Comparison of ENCODE assay signal across 7 cellular contexts in genomic region chr1:40630488-40631223, GRCh38. TPM values are rescaled to one million over a fixed set of nuclear protein-coding genes. Genes with fewer than 3 reads are reported as not detected.
A peak's percentile ranks its signal among the peaks of the same experiment; 100 is the strongest.
DNase-seq lines count a peak whose midpoint lies in the region.

No MANE protein-coding gene starts in this region.

- DNase-seq in Daoy (ENCODE audit: low read depth) (peak; percentile 61), islet precursor cell (peak; percentile 81), globus pallidus (ENCODE audit: low spot score) (no peak), NCI-H128 (lab: John Stamatoyannopoulos, UW; ENCODE audit: unreplicated experiment) (no peak), MV-4-11 (lab: John Stamatoyannopoulos, UW) (no peak)
- peak; percentile 14 for DNase-seq in activated naive CD4-positive, alpha-beta T cell treated with Interleukin-2 at 50 U/mL for 16 hours

- H3K9me3 ChIP-seq in KOPT-K1 (ENCODE audit: insufficient read depth, low read length, poor library complexity, severe bottlenecking): peaks cover 3% of the 10 kb centered on the region

- H3K27ac ChIP-seq in KOPT-K1 (ENCODE audit: low read depth, low read length, poor library complexity, severe bottlenecking): peak overlapping the region; percentile 80

- H3K36me3 ChIP-seq in KOPT-K1 (ENCODE audit: insufficient read depth, low read length): no peaks in the 10 kb centered on the region

RNA-seq across cellular contexts. Expression of gene RIMS3, which starts 34.8 kb away (rescaled TPM):
- 0.74 and 0.97 TPM in 2 replicates for total RNA-seq in Daoy (2014; rRNA removed; shearing (Covaris generic))

Comparison
In these comparisons a context has a peak if more than half of its experiments do, and no peak if none do; other contexts are left out.
1. DNase-seq: peak in Daoy (single experiment), activated naive CD4-positive, alpha-beta T cell treated with Interleukin-2 at 50 U/mL for 16 hours (single experiment) and islet precursor cell (single experiment); none in globus pallidus (single experiment), NCI-H128 (single experiment) and MV-4-11 (single experiment).